In the genomic region with DNA sequence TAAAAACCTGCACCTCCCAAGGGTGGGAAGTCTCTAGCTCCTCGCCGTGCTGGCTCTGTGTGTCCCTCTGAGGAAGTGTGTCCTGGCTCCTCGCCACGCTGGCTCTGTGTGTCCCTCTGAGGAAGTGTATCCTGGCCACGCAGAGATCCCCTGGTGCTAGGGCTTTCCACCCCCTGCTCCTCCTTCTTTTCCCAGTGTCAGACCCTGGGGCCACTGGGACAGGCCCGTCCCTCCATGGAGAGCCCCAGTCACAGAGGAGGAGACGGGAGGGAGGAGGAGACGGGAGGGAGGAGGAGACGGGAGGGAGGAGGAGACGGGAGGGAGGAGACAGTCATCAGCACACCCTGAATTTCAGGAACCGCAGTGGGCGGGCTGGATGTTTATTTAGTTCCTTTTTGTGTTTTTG, we compare ENCODE assay signal across 8 cellular contexts. TPM values are rescaled to one million over a fixed set of nuclear protein-coding genes. Genes with fewer than 3 reads are reported as not detected.
DNase-seq lines count a peak whose midpoint lies in the region; ATAC-seq, FAIRE-seq and TF ChIP-seq lines count a peak whose summit lies in the region.

No MANE protein-coding gene starts in this region.

- TF ChIP-seq CTCF in pancreas (IDR thresholded peaks at IDR 0.05), result no peak

- peak overlapping the region; percentile 8; the same call in 1 of the 2 replicates for H3K4me3 ChIP-seq in GM08714 (ENCODE audit: low read length)
- peak overlapping the region in 1 of 4 donors; percentile 17 for H3K4me3 ChIP-seq in pancreas

- peak overlapping the region in 2 of 4 donors; percentile 60 to 64 for H3K27ac ChIP-seq in pancreas

- DNase-seq in RPMI8226 (peak; percentile 61), foreskin melanocyte (peak; percentile 79), pancreas (peak in 4 of 6 donors; percentile 17 to 79 (median 62)), NCI-H226 (no peak)

- H3K4me1 ChIP-seq in pancreas, result no peaks in the 10 kb centered on the region

- whole genome bisulfite sequencing in pancreas, 2 donors, result 69 to 80% methylated on average over 9 to 12 of the region's 12 CpGs

- H3K27me3 ChIP-seq in pancreas, result no peaks in the 10 kb centered on the region

- peak; percentile 36 for ATAC-seq in HG02678 (IDR thresholded peaks at IDR 0.05; ENCODE audit: unreplicated experiment)
- peak in 3 of 4 donors; percentile 17 to 67 (median 63) for ATAC-seq in pancreas
- no peak for ATAC-seq in HG03460 (IDR thresholded peaks at IDR 0.05; ENCODE audit: unreplicated experiment)
- no peak for ATAC-seq in GM21526 (IDR thresholded peaks at IDR 0.05; ENCODE audit: low FRiP score, unreplicated experiment)

- H3K9me3 ChIP-seq in pancreas, result no peaks in the 10 kb centered on the region

- intact Hi-C loops in pancreas (cut with DNase I), result no loop called here

- no peak for FAIRE-seq in pancreas (lab: Jason Lieb, UNC)

- H3K36me3 ChIP-seq in pancreas, result no peaks in the 10 kb centered on the region

RNA-seq across cellular contexts. Expression of gene HGFAC, which starts 53.8 kb away (rescaled TPM):
- total RNA-seq in pancreas, result under 1 TPM in 3 of 6 donors, not detected in 3; 0.09 to 0.47 (median 0.13) TPM
- 1 to 10 TPM; 1.2 to 2.2 TPM for polyA plus RNA-seq in pancreas

Comparison
In these comparisons a context has a peak if more than half of its experiments do, and no peak if none do; other contexts are left out.
1. ATAC-seq: peak in HG02678 (single experiment) and pancreas (3 of 4); none in HG03460 (single experiment) and GM21526 (single experiment).